In the genomic region with DNA sequence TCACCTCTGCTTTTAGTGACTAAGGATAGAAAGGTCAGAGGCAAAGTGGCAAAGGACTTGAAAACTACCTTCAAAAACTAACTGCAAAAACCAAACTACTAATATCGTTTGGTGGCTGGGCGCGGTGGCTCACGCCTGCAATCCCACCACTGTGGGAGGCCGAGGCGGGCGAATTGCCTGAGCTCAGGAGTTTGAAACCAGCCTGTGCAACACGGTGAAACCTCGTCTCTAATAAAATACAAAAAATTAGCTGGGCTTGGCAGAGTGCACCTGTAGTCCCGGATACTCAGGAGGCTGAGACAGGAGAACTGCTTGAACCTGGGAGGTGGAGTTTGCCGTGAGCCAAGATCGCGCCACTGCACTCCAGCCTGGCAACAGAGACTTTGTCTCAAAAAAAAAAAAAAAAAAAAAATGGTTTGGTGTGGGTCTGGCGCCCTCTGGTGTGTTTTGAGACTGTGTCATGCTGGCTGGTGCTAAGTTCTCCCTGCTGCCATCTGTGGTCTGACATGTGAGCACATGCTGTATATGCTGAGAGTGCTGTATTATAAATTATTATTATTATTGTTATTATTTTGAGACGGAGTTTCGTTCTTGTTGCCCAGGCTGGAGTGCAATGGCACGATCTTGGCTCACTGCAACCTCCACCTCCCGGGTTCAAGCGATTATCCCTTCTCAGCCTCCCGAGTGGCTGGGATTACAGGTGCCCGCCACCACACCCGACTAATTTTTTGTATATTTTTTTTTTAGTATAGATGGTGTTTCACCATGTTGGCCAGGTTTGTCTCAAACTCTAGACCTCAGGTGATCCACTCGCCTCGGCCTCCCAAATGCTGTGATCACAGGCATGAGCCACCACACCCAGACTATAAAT, we compare ENCODE assay signal across 1 cellular context.
TF ChIP-seq lines count a peak whose summit lies in the region.

No MANE protein-coding gene starts in this region.

TF ChIP-seq in endothelial cell of umbilical vein, 7 proteins besides CTCF, POLR2A, EP300 and RAD21:
- no peak for TF ChIP-seq EZH2 (IDR thresholded peaks at IDR 0.05; ENCODE audit: borderline replicate concordance, low read depth, low read length, severe bottlenecking)
- TF ChIP-seq, protein P1, sequence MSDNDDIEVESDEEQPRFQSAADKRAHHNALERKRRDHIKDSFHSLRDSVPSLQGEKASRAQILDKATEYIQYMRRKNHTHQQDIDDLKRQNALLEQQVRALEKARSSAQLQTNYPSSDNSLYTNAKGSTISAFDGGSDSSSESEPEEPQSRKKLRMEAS (IDR thresholded peaks at IDR 0.05; ENCODE audit: insufficient read depth, insufficient read length) = no peak
- TF ChIP-seq POLR2AphosphoS5 (IDR thresholded peaks at IDR 0.05; ENCODE audit: insufficient read depth, low read depth, low read length) = no peak
- TF ChIP-seq MYC (IDR thresholded peaks at IDR 0.05; ENCODE audit: low read depth, low read length) = no peak
- TF ChIP-seq JUN (IDR thresholded peaks at IDR 0.05; ENCODE audit: borderline replicate concordance, insufficient read depth, insufficient read length, low read depth) = no peak
- TF ChIP-seq GATA2 (IDR thresholded peaks at IDR 0.05; ENCODE audit: insufficient read depth, insufficient read length, low read depth, low read length) = no peak
- TF ChIP-seq FOS (IDR thresholded peaks at IDR 0.05; ENCODE audit: borderline replicate concordance, insufficient read depth, low read length) = no peak
